ENCODE assay signal across 8 cellular contexts in the genomic region with DNA sequence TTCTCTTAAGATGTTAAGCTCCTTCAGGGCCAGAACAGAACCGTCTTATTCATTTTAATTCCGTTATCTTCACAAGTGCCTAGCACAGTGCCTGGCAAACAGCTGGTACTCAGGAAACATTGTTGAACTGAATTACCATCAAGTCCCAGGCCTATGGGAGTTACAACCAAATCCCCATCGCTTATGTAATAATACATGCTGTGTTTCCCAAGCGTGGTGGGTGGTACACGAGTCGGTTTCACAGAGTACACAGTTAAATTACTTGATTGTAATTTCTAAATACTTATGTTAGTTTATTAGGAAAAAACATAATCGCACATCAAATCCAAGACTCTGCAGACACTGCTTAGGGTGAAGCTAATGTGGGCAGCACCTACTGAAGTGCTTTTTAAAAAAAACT. TPM values are rescaled to one million over a fixed set of nuclear protein-coding genes. Genes with fewer than 3 reads are reported as not detected.
DNase-seq lines count a peak whose midpoint lies in the region; ATAC-seq and TF ChIP-seq lines count a peak whose summit lies in the region.

No MANE protein-coding gene starts in this region.

- H3K9ac ChIP-seq in Loucy (ENCODE audit: low read depth, low read length, poor library complexity, severe bottlenecking), result peak overlapping the region; percentile 85

- H3K9me2 ChIP-seq in Loucy (replicated peaks; ENCODE audit: low read depth, low read length), result no peaks in the 10 kb centered on the region

- no peaks in the 10 kb centered on the region for H3K36me3 ChIP-seq in Loucy (ENCODE audit: insufficient read depth, low read length)
- peaks cover 2% of the 10 kb centered on the region for H3K36me3 ChIP-seq in brain microvascular endothelial cell (replicated peaks)
- peaks cover 0 to 4% of the 10 kb centered on the region in 2 donors for H3K36me3 ChIP-seq in lung (ENCODE audit: control insufficient read depth in 2 of 2, insufficient read depth in 2 of 2, low read length in 2 of 2)
- H3K36me3 ChIP-seq in upper lobe of left lung, result peaks cover 0 to 22% (median 2%) of the 10 kb centered on the region in 4 donors

- peaks cover 5% of the 10 kb centered on the region for H3K27me3 ChIP-seq in Loucy (ENCODE audit: insufficient read depth, low read length, poor library complexity, severe bottlenecking)
- H3K27me3 ChIP-seq in brain microvascular endothelial cell (replicated peaks), result no peaks in the 10 kb centered on the region
- no peaks in the 10 kb centered on the region for H3K27me3 ChIP-seq in lung (ENCODE audit: control insufficient read depth, insufficient read depth)
- H3K27me3 ChIP-seq in upper lobe of left lung, result no peaks in the 10 kb centered on the region

- no peak for TF ChIP-seq EP300 in upper lobe of left lung (IDR thresholded peaks at IDR 0.05)

- in situ Hi-C loops in brain microvascular endothelial cell (cut with HindIII; ENCODE audit: low pct_ligation_motif_present, low sequenced_read_pairs), result no loop called here

- peaks cover 10% of the 10 kb centered on the region for H4K20me1 ChIP-seq in Loucy (ENCODE audit: insufficient read depth, low read length, poor library complexity, severe bottlenecking)

- H3K4me2 ChIP-seq in Loucy (ENCODE audit: low read depth, low read length, poor library complexity, severe bottlenecking), result peak overlapping the region; percentile 75

- DNase-seq in EL (peak; percentile 10), brain microvascular endothelial cell (peak; percentile 9), lung (ENCODE audit: low spot score) (no peak), upper lobe of left lung (no peak), islet precursor cell (no peak)

- no peaks in the 10 kb centered on the region for H3F3A ChIP-seq in Loucy (ENCODE audit: low read depth)

- no peak for TF ChIP-seq POLR2A in upper lobe of left lung (IDR thresholded peaks at IDR 0.05)

- peaks cover 42% of the 10 kb centered on the region for H3K4me1 ChIP-seq in Loucy (ENCODE audit: insufficient read depth, low read length, poor library complexity, severe bottlenecking)
- H3K4me1 ChIP-seq in lung (ENCODE audit: control insufficient read depth in 2 of 2, insufficient read depth in 2 of 2, low read length in 2 of 2), result peaks cover 0 to 3% of the 10 kb centered on the region in 2 donors
- H3K4me1 ChIP-seq in upper lobe of left lung, result peaks cover 10 to 20% (median 16%) of the 10 kb centered on the region in 4 donors

- H3K79me2 ChIP-seq in Loucy (ENCODE audit: insufficient read depth, low read length), result peaks cover 37% of the 10 kb centered on the region

- peak overlapping the region; percentile 73 for H3K27ac ChIP-seq in brain microvascular endothelial cell
- peak overlapping the region in 1 of 2 donors; percentile 96 for H3K27ac ChIP-seq in lung (ENCODE audit: low read depth in 1 of 2, low read length in 1 of 2)
- H3K27ac ChIP-seq in upper lobe of left lung, result peak overlapping the region; percentile 85 to 94 (median 90)

- no peak for TF ChIP-seq CTCF in Loucy (conservative IDR thresholded peaks at IDR 0.05; ENCODE audit: low read length)
- TF ChIP-seq CTCF in brain microvascular endothelial cell (IDR thresholded peaks at IDR 0.05; ENCODE audit: low read depth, low read length, missing control alignments), result no peak
- TF ChIP-seq CTCF in lung (IDR thresholded peaks at IDR 0.05; ENCODE audit: control extremely low read depth, extremely low read depth), result no peak
- TF ChIP-seq CTCF in upper lobe of left lung (IDR thresholded peaks at IDR 0.05), result no peak

- H2AFZ ChIP-seq in Loucy (ENCODE audit: low read length), result peak overlapping the region; percentile 90; the same call in 1 of the 2 replicates

- WGBS in lung, 2 donors, result 16% methylated on average over 7 of the region's 7 CpGs
- 13 to 19% methylated on average over 7 of the region's 7 CpGs for WGBS in upper lobe of left lung, 2 donors

- H3K9me3 ChIP-seq in Loucy (ENCODE audit: insufficient read depth, low read depth, low read length) (no peaks in the 10 kb centered on the region), lung (ENCODE audit: control insufficient read depth in 2 of 2, insufficient read depth in 1 of 2, low read length in 1 of 2) (no peaks in the 10 kb centered on the region), upper lobe of left lung (no peaks in the 10 kb centered on the region)

- H3K4me3 ChIP-seq in Loucy (ENCODE audit: low read length, poor library complexity, severe bottlenecking), result peak overlapping the region; percentile 86
- peak overlapping the region; percentile 84 for H3K4me3 ChIP-seq in brain microvascular endothelial cell (ENCODE audit: low read depth, low read length)
- peak overlapping the region; percentile 87 for H3K4me3 ChIP-seq in lung
- peak overlapping the region; percentile 60 to 89 (median 78) for H3K4me3 ChIP-seq in upper lobe of left lung

- no peak for ATAC-seq in lung (ENCODE audit: insufficient read depth, low FRiP score)
- peak in 1 of 2 donors; percentile 25 for ATAC-seq in upper lobe of left lung (ENCODE audit: low FRiP score in 2 of 2)
- ATAC-seq in HG02870 (IDR thresholded peaks at IDR 0.05; ENCODE audit: unreplicated experiment), result no peak
- ATAC-seq in HG03469 (IDR thresholded peaks at IDR 0.05; ENCODE audit: unreplicated experiment), result no peak

RNA-seq across cellular contexts. Expression of a gene that starts 1.0 kb away (rescaled TPM):
- total RNA-seq in lung, result 10 to 100 TPM; 35.4 to 53.7 TPM
- 10 to 100 TPM; 13.7 to 22.5 TPM for polyA plus RNA-seq in lung
- total RNA-seq in upper lobe of left lung, result 10 to 100 TPM; 29.4 to 68.7 (median 35.6) TPM

RNA-seq across cellular contexts. Expression of a gene that starts 36.4 kb away (rescaled TPM):
- total RNA-seq in lung (10 to 100 TPM; 14.7 to 41.6 TPM), upper lobe of left lung (10 to 100 TPM in 5 of 6 donors, 1 to 10 TPM in 1; 8.3 to 31.4 (median 15.1) TPM)
- 1 to 10 TPM; 2.9 to 7.6 TPM for polyA plus RNA-seq in lung

Comparison
In these comparisons a context has a peak if more than half of its experiments do, and no peak if none do; other contexts are left out.
1. DNase-seq: peak in EL (single experiment) and brain microvascular endothelial cell (single experiment); none in lung (single experiment), upper lobe of left lung (0 of 2) and islet precursor cell (single experiment).
2. Peak in every context shown above with its lines, with median percentiles within 50 percentile points of each other: H3K4me3 ChIP-seq.